ENCODE assay signal across 8 cellular contexts in the genomic region with DNA sequence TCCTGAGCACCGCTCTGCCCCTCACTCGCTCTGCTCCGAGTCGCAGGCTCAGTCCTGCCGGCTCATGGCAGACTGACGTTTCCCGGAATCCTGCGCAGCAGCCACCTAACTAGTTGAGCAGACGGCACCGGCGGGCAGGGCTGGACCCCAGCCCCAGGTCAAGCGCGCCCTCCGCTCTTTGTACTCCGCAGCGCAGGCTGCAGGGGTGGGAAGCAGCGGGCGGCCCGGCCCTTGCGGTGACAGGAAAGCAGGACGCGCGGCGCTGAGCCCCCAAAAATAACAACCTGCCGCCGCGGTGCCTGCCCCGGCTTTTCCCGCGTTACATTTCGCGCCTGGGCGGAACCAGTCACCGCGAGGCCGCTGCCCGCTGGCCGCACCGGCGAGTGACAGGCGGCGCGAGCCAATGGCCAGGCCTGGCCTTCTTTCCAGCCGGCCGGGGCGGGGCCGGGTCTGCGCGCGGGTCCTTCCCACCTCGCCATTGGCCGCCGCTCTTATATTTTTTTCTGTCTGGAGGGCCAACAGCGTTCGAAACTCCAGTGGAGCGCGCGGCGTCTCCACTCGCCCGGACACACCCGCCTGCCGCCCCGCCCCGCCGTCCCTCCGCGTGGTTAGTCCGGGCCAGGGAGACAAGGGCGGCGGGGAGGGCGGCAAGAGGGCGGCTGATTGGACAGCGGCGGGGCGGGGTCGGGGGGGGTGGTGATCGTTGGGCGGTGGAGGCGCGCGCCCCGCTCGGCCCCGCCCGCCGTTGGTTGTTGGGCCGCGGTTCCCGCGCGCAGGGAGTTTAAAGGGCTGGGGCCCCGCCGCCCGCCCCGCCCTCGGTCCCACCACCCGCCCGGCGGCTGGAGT.
DNase-seq lines count a peak whose midpoint lies in the region; ATAC-seq lines count a peak whose summit lies in the region.

ZNF367 (minus strand) TSS at position 297 of the 846 bp plus-strand sequence. CDS start 338 bp downstream, outside the sequence.

- H3K27ac ChIP-seq in BLaER1 treated with 17β-estradiol and CSF1 and Interleukin-3, amounts not matched to agents 10 nM and 100 nM: peak within 1 kb of the TSS; percentile 90 to 99 (median 96)
- peak within 1 kb of the TSS; percentile 94 for H3K27ac ChIP-seq in cingulate gyrus (ENCODE audit: low read depth, low read length)

- H3K4me2 ChIP-seq in BLaER1 treated with 17β-estradiol and CSF1 and Interleukin-3, amounts not matched to agents 10 nM and 100 nM: peak within 1 kb of the TSS; percentile 84 to 99 (median 96)

- H3K36me3 ChIP-seq in BLaER1 treated with 17β-estradiol and CSF1 and Interleukin-3, amounts not matched to agents 10 nM and 100 nM: peaks cover 0 to 16% (median 0%) of the 10 kb centered on the region in 11 experiments; a peak in 6 of 22 replicates

- H3K27me3 ChIP-seq in BLaER1 treated with 17β-estradiol and CSF1 and Interleukin-3, amounts not matched to agents 10 nM and 100 nM: no peaks in the 10 kb centered on the region

- peaks cover 0 to 39% (median 34%) of the 10 kb centered on the region in 11 experiments; a peak in 16 of 22 replicates for H4K20me1 ChIP-seq in BLaER1 treated with 17β-estradiol and CSF1 and Interleukin-3, amounts not matched to agents 10 nM and 100 nM

- no peaks in the 10 kb centered on the region for H3K9me3 ChIP-seq in BLaER1 treated with 17β-estradiol and CSF1 and Interleukin-3, amounts not matched to agents 10 nM and 100 nM (replicated peaks in 1 of 11)

- H3K9ac ChIP-seq in BLaER1 treated with 17β-estradiol and CSF1 and Interleukin-3, amounts not matched to agents 10 nM and 100 nM: peak within 1 kb of the TSS; percentile 89 to 99 (median 96)

- DNase-seq in NCI-H526 (lab: John Stamatoyannopoulos, UW) (peak; percentile 86 to 95), left kidney (ENCODE audit: low read depth, low spot score) (peak; percentile 99)
- DNase-seq in activated CD4-positive, alpha-beta T cell treated with anti-CD3 and anti-CD28 coated beads for 48 hours: peak; percentile 96
- DNase-seq in stimulated activated CD4-positive, alpha-beta T cell treated with anti-CD3 and anti-CD28 coated beads, Interleukin-1b, Interleukin-23, amount 100 ng/mL, for 48 hours: peak; percentile 94

- peak within 1 kb of the TSS; percentile 74 to 97 (median 92) for H3K4me3 ChIP-seq in BLaER1 treated with 17β-estradiol and CSF1 and Interleukin-3, amounts not matched to agents 10 nM and 100 nM

- H3K4me1 ChIP-seq in BLaER1 treated with 17β-estradiol and CSF1 and Interleukin-3, amounts not matched to agents 10 nM and 100 nM: peaks cover 54 to 60% (median 57%) of the 10 kb centered on the region in 10 experiments

- ATAC-seq in GM19328 (IDR thresholded peaks at IDR 0.05; ENCODE audit: unreplicated experiment) (peak; percentile 64), HG03469 (IDR thresholded peaks at IDR 0.05; ENCODE audit: unreplicated experiment) (peak; percentile 36)

Comparison
In these comparisons a context has a peak if more than half of its experiments do, and no peak if none do; other contexts are left out.
1. Peak in every context shown above with its lines: DNase-seq, ATAC-seq, H3K4me3 ChIP-seq and H3K27ac ChIP-seq.